In genomic region chr10:22752272-22752671, GRCh38 we compare ENCODE assay signal across 1 cellular context.
TF ChIP-seq lines count a peak whose summit lies in the region.

No MANE protein-coding gene starts in this region.

TF ChIP-seq in GM12878, 131 proteins besides CTCF, POLR2A, EP300 and RAD21:
- TF ChIP-seq NFXL1 (IDR thresholded peaks at IDR 0.05; ENCODE audit: borderline replicate concordance) (no peak), SRF (IDR thresholded peaks at IDR 0.05; ENCODE audit: low read depth in 2 of 2, low read length in 2 of 2) (no peak), RBBP5 (conservative IDR thresholded peaks at IDR 0.05) (no peak), POLR2AphosphoS5 (IDR thresholded peaks at IDR 0.05; ENCODE audit: low read length) (no peak), RB1 (IDR thresholded peaks at IDR 0.05; ENCODE audit: borderline replicate concordance) (no peak), HDGF (IDR thresholded peaks at IDR 0.05) (no peak), RAD51 (IDR thresholded peaks at IDR 0.05) (no peak), RELB (IDR thresholded peaks at IDR 0.05; ENCODE audit: low read depth) (no peak), YY1 (IDR thresholded peaks at IDR 0.05; ENCODE audit: low read depth, low read length) (no peak)
